33 cellular contexts compared by ENCODE assay signal in the genomic region with DNA sequence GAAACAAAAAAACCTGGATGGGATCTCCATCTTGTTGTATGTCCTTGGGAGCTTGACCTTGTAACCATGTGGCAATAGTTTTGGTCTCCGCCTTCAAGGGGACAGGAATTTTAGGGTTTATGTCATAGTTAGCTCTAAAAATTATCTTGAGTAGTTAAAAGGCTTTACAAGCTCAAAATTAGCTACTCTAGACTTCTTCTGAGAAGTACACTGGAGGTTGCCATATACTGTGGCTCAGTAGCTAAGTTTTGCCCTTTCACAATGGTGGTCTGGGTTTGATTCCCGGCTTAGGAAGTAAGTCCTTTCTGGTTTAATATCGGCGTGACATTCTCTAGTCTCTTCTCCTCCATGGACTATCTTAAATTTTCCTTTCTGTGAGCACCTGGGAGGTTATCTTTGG.
"Had no signal": no experiment of that assay in that cellular context is flagged by ENCODE, and none has a peak within 500 bp of the region (broad histone marks: within the 10 kb centered on the region; RNA-seq: fewer than 3 reads in every experiment).

No MANE protein-coding gene starts in this region.

- FAIRE-seq: bronchial epithelial cell, TTC549 had no signal

- H3K27ac Mint-ChIP-seq: activated B cell treated with CpG ODN at 0.5 μM for 24 hours; activated CD4-positive, alpha-beta memory T cell treated with anti-CD3 and anti-CD28 coated beads for 36 hours; activated CD4-positive, alpha-beta T cell treated with anti-CD3 and anti-CD28 coated beads, Interleukin-2, amount 10 ng/mL, durations not matched to agents 24 days and 14 days; activated CD8-positive, alpha-beta T cell treated with anti-CD3 and anti-CD28 coated beads for 36 hours; activated naive CD4-positive, alpha-beta T cell treated with anti-CD3 and anti-CD28 coated beads, Interleukin-2, amount 10 ng/mL, durations not matched to agents 7 days and 5 days; activated naive CD4-positive, alpha-beta T cell treated with anti-CD3 and anti-CD28 coated beads, Interleukin-2, amount 50 U/mL, for 24 hours; activated naive CD8-positive, alpha-beta T cell; activated naive CD8-positive, alpha-beta T cell treated with anti-CD3 and anti-CD28 coated beads, Interleukin-2, amount 10 ng/mL, durations not matched to agents 7 days and 5 days; activated naive CD8-positive, alpha-beta T cell treated with anti-CD3 and anti-CD28 coated beads, Interleukin-2, amount 50 U/mL, for 24 hours; activated T-cell treated with anti-CD3 and anti-CD28 coated beads, Interleukin-2, amount 50 U/mL, for 24 hours; activated T-helper 2 cell treated with anti-CD3 and anti-CD28 coated beads, Interferon-gamma antibody, Interleukin-2, Interleukin-4, amounts not matched to agents 10 μg/mL and 5 μg/mL and 100 μg/mL, durations not matched to agents 14 hours and 24 hours and 36 hours; brain; T-cell; T-helper 17 cell had no signal

- H3K4me3 Mint-ChIP-seq: activated B cell treated with CpG ODN at 0.5 μM for 24 hours; activated CD4-positive, alpha-beta memory T cell treated with anti-CD3 and anti-CD28 coated beads for 36 hours; activated CD4-positive, alpha-beta T cell treated with anti-CD3 and anti-CD28 coated beads, Interleukin-2, amount 10 ng/mL, durations not matched to agents 24 days and 14 days; activated CD8-positive, alpha-beta T cell treated with anti-CD3 and anti-CD28 coated beads for 36 hours; activated naive CD4-positive, alpha-beta T cell treated with anti-CD3 and anti-CD28 coated beads, Interleukin-2, amount 10 ng/mL, durations not matched to agents 7 days and 5 days; activated naive CD4-positive, alpha-beta T cell treated with anti-CD3 and anti-CD28 coated beads, Interleukin-2, amount 50 U/mL, for 24 hours; activated naive CD8-positive, alpha-beta T cell; activated naive CD8-positive, alpha-beta T cell treated with anti-CD3 and anti-CD28 coated beads, Interleukin-2, amount 10 ng/mL, durations not matched to agents 7 days and 5 days; activated naive CD8-positive, alpha-beta T cell treated with anti-CD3 and anti-CD28 coated beads, Interleukin-2, amount 50 U/mL, for 24 hours; activated T-cell treated with anti-CD3 and anti-CD28 coated beads, Interleukin-2, amount 50 U/mL, for 24 hours; brain; central memory CD8-positive, alpha-beta T cell; T-cell; T-helper 17 cell had no signal

- H3K9me3 Mint-ChIP-seq: activated B cell treated with CpG ODN at 0.5 μM for 24 hours; activated CD4-positive, alpha-beta memory T cell treated with anti-CD3 and anti-CD28 coated beads for 36 hours; activated CD4-positive, alpha-beta T cell treated with anti-CD3 and anti-CD28 coated beads, Interleukin-2, amount 10 ng/mL, durations not matched to agents 24 days and 14 days; activated CD8-positive, alpha-beta T cell treated with anti-CD3 and anti-CD28 coated beads for 36 hours; activated naive CD4-positive, alpha-beta T cell treated with anti-CD3 and anti-CD28 coated beads, Interleukin-2, amount 10 ng/mL, durations not matched to agents 7 days and 5 days; activated naive CD4-positive, alpha-beta T cell treated with anti-CD3 and anti-CD28 coated beads, Interleukin-2, amount 50 U/mL, for 24 hours; activated naive CD8-positive, alpha-beta T cell treated with anti-CD3 and anti-CD28 coated beads, Interleukin-2, amount 50 U/mL, for 24 hours; activated T-helper 2 cell treated with anti-CD3 and anti-CD28 coated beads, Interferon-gamma antibody, Interleukin-2, Interleukin-4, amounts not matched to agents 10 μg/mL and 5 μg/mL and 100 μg/mL, durations not matched to agents 14 hours and 24 hours and 36 hours; brain; central memory CD8-positive, alpha-beta T cell; T-cell had no signal

- DNase-seq: activated B cell treated with CpG ODN at 0.5 μM for 24 hours; activated CD4-positive, alpha-beta memory T cell treated with anti-CD3 and anti-CD28 coated beads for 36 hours; activated CD4-positive, alpha-beta T cell treated with anti-CD3 and anti-CD28 coated beads for 4 hours; activated CD4-positive, alpha-beta T cell treated with anti-CD3 and anti-CD28 coated beads, Interleukin-2, amount 10 ng/mL, durations not matched to agents 24 days and 14 days; activated CD4-positive, alpha-beta T cell treated with anti-CD3 and anti-CD28 coated beads, Interleukin-2, amount 50 U/mL, for 1 hour; activated CD4-positive, alpha-beta T cell treated with anti-CD3 and anti-CD28 coated beads, Interleukin-2, amount 50 U/mL, for 4 hours; activated CD4-positive, CD25-positive, alpha-beta regulatory T cell treated with anti-CD3 and anti-CD28 coated beads, Interleukin-2, amount 50 U/mL, for 72 hours; activated CD8-positive, alpha-beta memory T cell treated with anti-CD3 and anti-CD28 coated beads, Interleukin-2, amount 50 U/mL, for 4 hours; activated CD8-positive, alpha-beta T cell treated with anti-CD3 and anti-CD28 coated beads for 36 hours; activated effector memory CD4-positive, alpha-beta T cell treated with Interleukin-2 at 50 U/mL for 16 hours; activated gamma-delta T cell; activated naive CD4-positive, alpha-beta T cell treated with anti-CD3 and anti-CD28 coated beads, Interleukin-2, amount 10 ng/mL, durations not matched to agents 7 days and 5 days; activated naive CD4-positive, alpha-beta T cell treated with Interleukin-2 at 50 U/mL for 16 hours; activated naive CD8-positive, alpha-beta T cell treated with anti-CD3 and anti-CD28 coated beads, Interleukin-2, amount 10 ng/mL, durations not matched to agents 7 days and 5 days; activated naive CD8-positive, alpha-beta T cell treated with anti-CD3 and anti-CD28 coated beads, Interleukin-2, amount 50 U/mL, for 24 hours; activated T-cell treated with anti-CD3 and anti-CD28 coated beads, Interleukin-2, amount 50 U/mL, for 24 hours; activated T-cell treated with anti-CD3 and anti-CD28 coated beads, Interleukin-2, amount 50 U/mL, for 48 hours; amygdala; anterior cingulate cortex; caudate nucleus; cerebellar nuclear complex; T-cell; T-helper 17 cell had no signal

- H3K9me3 ChIP-seq: ascending aorta had no signal

- ATAC-seq: activated CD8-positive, alpha-beta T cell treated with anti-CD3 and anti-CD28 coated beads for 36 hours; activated naive CD8-positive, alpha-beta T cell treated with anti-CD3 and anti-CD28 coated beads, Interleukin-2, amount 50 U/mL, for 24 hours; T-cell; T-helper 17 cell had no signal

- H3K27me3 ChIP-seq: ascending aorta, cardiac muscle cell had no signal

- H3K4me1 ChIP-seq: ascending aorta had no signal

- H3K27ac ChIP-seq: ascending aorta, cardiac muscle cell, VCaP had no signal

- H3K4me3 ChIP-seq: ascending aorta, cardiac muscle cell had no signal

- H3K36me3 Mint-ChIP-seq: activated CD4-positive, alpha-beta memory T cell treated with anti-CD3 and anti-CD28 coated beads for 36 hours; activated naive CD4-positive, alpha-beta T cell treated with anti-CD3 and anti-CD28 coated beads, Interleukin-2, amount 10 ng/mL, durations not matched to agents 7 days and 5 days; activated naive CD4-positive, alpha-beta T cell treated with anti-CD3 and anti-CD28 coated beads, Interleukin-2, amount 50 U/mL, for 24 hours; brain; T-cell had no signal

- H3K4me1 Mint-ChIP-seq: activated CD4-positive, alpha-beta T cell treated with anti-CD3 and anti-CD28 coated beads, Interleukin-2, amount 10 ng/mL, durations not matched to agents 24 days and 14 days; activated naive CD4-positive, alpha-beta T cell treated with anti-CD3 and anti-CD28 coated beads, Interleukin-2, amount 10 ng/mL, durations not matched to agents 7 days and 5 days; activated naive CD4-positive, alpha-beta T cell treated with anti-CD3 and anti-CD28 coated beads, Interleukin-2, amount 50 U/mL, for 24 hours; activated naive CD8-positive, alpha-beta T cell treated with anti-CD3 and anti-CD28 coated beads, Interleukin-2, amount 10 ng/mL, durations not matched to agents 7 days and 5 days; activated naive CD8-positive, alpha-beta T cell treated with anti-CD3 and anti-CD28 coated beads, Interleukin-2, amount 50 U/mL, for 24 hours; brain had no signal

- H3K36me3 ChIP-seq: ascending aorta, cardiac muscle cell had no signal
